8 cellular contexts compared by ENCODE assay signal in the genomic region with DNA sequence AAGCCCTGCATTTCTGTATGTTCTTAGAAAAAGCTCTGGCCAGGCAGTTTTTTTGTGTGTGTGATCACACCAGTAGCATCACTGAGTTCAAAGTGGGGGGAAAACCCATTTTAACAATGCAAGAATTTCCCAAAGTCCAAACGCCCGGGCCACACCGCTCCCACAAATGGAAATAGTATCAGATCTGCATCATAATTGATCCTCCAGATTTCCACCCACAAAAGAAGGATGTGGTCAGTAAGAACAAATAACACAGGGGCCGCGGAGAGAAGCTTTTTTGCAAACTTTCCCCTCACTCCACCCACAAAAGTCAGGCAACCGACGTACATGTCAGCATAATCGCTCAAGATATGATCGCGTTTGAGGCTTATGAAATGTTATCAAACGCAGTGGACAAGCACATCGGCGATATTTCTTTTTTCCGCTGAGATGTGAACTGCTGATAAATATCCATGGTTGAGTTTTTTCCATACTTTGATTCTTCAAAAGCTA.
DNase-seq lines count a peak whose midpoint lies in the region.
"Had no signal": no experiment of that assay in that cellular context is flagged by ENCODE, and none has a peak within 500 bp of the region (broad histone marks: within the 10 kb centered on the region; RNA-seq: fewer than 3 reads in every experiment).

No MANE protein-coding gene starts in this region.

- H3K27me3 ChIP-seq in iPS DF 6.9 (ENCODE audit: control insufficient read depth, insufficient read depth, low read length) = no peaks in the 10 kb centered on the region

- no peaks in the 10 kb centered on the region for H3K36me3 ChIP-seq in iPS DF 6.9 (ENCODE audit: control insufficient read depth, insufficient read depth, low read length)
- H3K36me3 ChIP-seq: thoracic aorta had no signal

- no peaks in the 10 kb centered on the region for H3K9me3 ChIP-seq in iPS DF 6.9 (ENCODE audit: control insufficient read depth, insufficient read depth, low read length)
- H3K9me3 ChIP-seq: thoracic aorta had no signal

- no peak overlapping the region; the same call in 1 of the 2 replicates for H3K4me3 ChIP-seq in iPS DF 6.9 (ENCODE audit: low read length)
- H3K4me3 ChIP-seq: thoracic aorta had no signal

- WGBS in iPS DF 6.9 (ENCODE audit: insufficient coverage, insufficient read length) = no CpG with 5 or more reads among the region's 14 CpGs

- peaks cover 2% of the 10 kb centered on the region; the same call in 1 of the 2 replicates for H3K4me1 ChIP-seq in iPS DF 6.9 (ENCODE audit: control insufficient read depth, insufficient read depth, low read length)

- peak; percentile 19 for DNase-seq in KBM-7
- DNase-seq in activated CD8-positive, alpha-beta memory T cell treated with anti-CD3 and anti-CD28 coated beads, Interleukin-2, amount 50 U/mL, for 24 hours (ENCODE audit: extremely low read depth) = peak; percentile 15
- DNase-seq in iPS DF 6.9 (ENCODE audit: low read depth, low spot score) = no peak
- DNase-seq in stimulated activated CD8-positive, alpha-beta memory T cell treated with anti-CD3 and anti-CD28 coated beads, Interleukin-4, amount 100 ng/mL, for 24 hours (ENCODE audit: low read depth) = peak; percentile 17
- no peak for DNase-seq in hepatic stellate cell (ENCODE audit: low spot score)
- DNase-seq in AG20443 (ENCODE audit: low spot score) = no peak
- DNase-seq in NCI-H2081 treated with DMSO at 0.1 percent for 48 hours (lab: John Stamatoyannopoulos, UW) = no peak

- in situ Hi-C loops in KBM-7 (cut with MboI; ENCODE audit: low pct_unique_long_range_greater_than_20kb, low sequenced_read_pairs) = no loop called here

- H3K27ac ChIP-seq in iPS DF 6.9 (ENCODE audit: low read length) = peak overlapping the region; percentile 71
- H3K27ac ChIP-seq: thoracic aorta had no signal

Comparison
In these comparisons a context has a peak if more than half of its experiments do, and no peak if none do; other contexts are left out.
1. DNase-seq: peak in KBM-7 (single experiment), activated CD8-positive, alpha-beta memory T cell treated with anti-CD3 and anti-CD28 coated beads, Interleukin-2, amount 50 U/mL, for 24 hours (single experiment) and stimulated activated CD8-positive, alpha-beta memory T cell treated with anti-CD3 and anti-CD28 coated beads, Interleukin-4, amount 100 ng/mL, for 24 hours (single experiment); none in iPS DF 6.9 (single experiment), hepatic stellate cell (single experiment), AG20443 (single experiment) and NCI-H2081 treated with DMSO at 0.1 percent for 48 hours (single experiment).